ENCODE assay signal across 8 cellular contexts in the genomic region with DNA sequence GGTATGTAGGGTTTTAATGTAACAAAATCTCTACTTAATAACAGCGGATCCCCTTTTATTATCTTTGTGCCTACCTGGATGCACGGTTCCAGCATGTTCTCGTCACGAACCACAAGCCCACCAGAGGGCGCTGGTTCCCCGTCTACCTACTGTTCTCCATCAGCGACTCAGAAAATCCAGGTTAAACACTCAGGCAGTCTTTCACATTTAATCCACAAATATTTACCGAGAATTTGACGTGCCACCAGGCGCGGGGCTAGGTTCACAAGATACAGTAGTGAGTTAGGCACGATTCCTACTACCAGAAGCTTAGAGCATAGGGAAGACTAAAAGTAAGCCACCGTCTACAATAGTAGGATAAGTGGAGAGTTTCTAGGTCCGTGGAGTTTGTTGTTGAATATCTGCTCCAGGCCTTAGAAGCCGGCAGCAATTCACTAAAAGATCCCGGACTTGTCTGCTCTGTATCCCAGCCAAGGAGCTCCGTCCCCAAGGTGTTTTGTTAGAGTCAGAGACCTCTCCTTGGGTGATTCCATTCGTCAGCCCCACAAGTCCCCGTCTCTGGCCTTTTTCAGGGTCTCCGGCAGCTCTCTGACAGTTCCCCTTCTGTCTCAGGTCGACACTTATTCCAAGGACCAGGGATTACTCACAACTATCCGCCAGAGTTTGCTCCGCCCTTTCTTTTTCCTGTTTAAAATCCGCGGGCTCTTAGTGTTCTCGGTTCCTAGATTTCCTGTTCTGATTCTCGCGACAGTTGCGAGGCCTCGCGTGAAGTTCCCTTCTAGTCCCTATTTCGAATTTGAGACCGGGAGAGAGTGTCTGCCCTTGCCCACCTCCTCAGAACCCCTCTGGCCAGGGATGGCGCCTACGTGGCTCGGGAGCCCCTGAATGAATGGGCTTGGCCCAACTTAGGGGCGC. TPM values are rescaled to one million over a fixed set of nuclear protein-coding genes. Genes with fewer than 3 reads are reported as not detected.
DNase-seq lines count a peak whose midpoint lies in the region; TF ChIP-seq lines count a peak whose summit lies in the region.

No MANE protein-coding gene starts in this region.

- H3K9me3 Mint-ChIP-seq in activated T-helper 2 cell treated with anti-CD3 and anti-CD28 coated beads, Interferon-gamma antibody, Interleukin-2, Interleukin-4, amounts not matched to agents 10 μg/mL and 5 μg/mL and 100 μg/mL, durations not matched to agents 14 hours and 24 hours and 36 hours = no peaks in the 10 kb centered on the region
- H3K9me3 Mint-ChIP-seq in neural progenitor cell = no peaks in the 10 kb centered on the region

- peaks cover 43% of the 10 kb centered on the region for H3K27me3 ChIP-seq in neural progenitor cell
- H3K27me3 ChIP-seq in stomach = peaks cover 0 to 31% (median 4%) of the 10 kb centered on the region in 3 donors

- no peak overlapping the region for H3K27ac ChIP-seq in neural progenitor cell
- H3K27ac ChIP-seq in stomach = peak overlapping the region; percentile 93 to 100 (median 98)

- H3K4me3 ChIP-seq in fibroblast of villous mesenchyme (ENCODE audit: low read depth, low read length) (peak overlapping the region; percentile 100), neural progenitor cell (peak overlapping the region; percentile 85), stomach (peak overlapping the region; percentile 63 to 67 (median 65))

- peak overlapping the region; percentile 95 for H3K4me3 Mint-ChIP-seq in activated T-helper 2 cell treated with anti-CD3 and anti-CD28 coated beads, Interferon-gamma antibody, Interleukin-2, Interleukin-4, amounts not matched to agents 10 μg/mL and 5 μg/mL and 100 μg/mL, durations not matched to agents 14 hours and 24 hours and 36 hours (ENCODE audit: low read depth)
- peak overlapping the region; percentile 96 for H3K4me3 Mint-ChIP-seq in neural progenitor cell

- peaks cover 36% of the 10 kb centered on the region for H3F3A ChIP-seq in neural progenitor cell (ENCODE audit: low read depth)

- TF ChIP-seq EP300 in stomach (IDR thresholded peaks at IDR 0.05) = no peak

- WGBS in stomach, 5 donors = 0 to 1% (median 0%) methylated on average over 36 to 37 of the region's 37 CpGs

- H3K79me2 ChIP-seq in neural progenitor cell (ENCODE audit: low read depth) = peaks cover 23% of the 10 kb centered on the region

- H4K20me1 ChIP-seq in neural progenitor cell (ENCODE audit: low read depth) = peaks cover 64% of the 10 kb centered on the region

- H3K36me3 ChIP-seq in neural progenitor cell (no peaks in the 10 kb centered on the region), stomach (no peaks in the 10 kb centered on the region)

- peaks cover 23% of the 10 kb centered on the region for H3K27me3 Mint-ChIP-seq in activated T-helper 2 cell treated with anti-CD3 and anti-CD28 coated beads, Interferon-gamma antibody, Interleukin-2, Interleukin-4, amounts not matched to agents 10 μg/mL and 5 μg/mL and 100 μg/mL, durations not matched to agents 14 hours and 24 hours and 36 hours (ENCODE audit: low read depth)
- peaks cover 21% of the 10 kb centered on the region for H3K27me3 Mint-ChIP-seq in neural progenitor cell (ENCODE audit: insufficient read depth, low read depth)

- H3K4me1 Mint-ChIP-seq in activated T-helper 2 cell treated with anti-CD3 and anti-CD28 coated beads, Interferon-gamma antibody, Interleukin-2, Interleukin-4, amounts not matched to agents 10 μg/mL and 5 μg/mL and 100 μg/mL, durations not matched to agents 14 hours and 24 hours and 36 hours (ENCODE audit: low read depth) = peaks cover 27% of the 10 kb centered on the region
- peaks cover 46% of the 10 kb centered on the region for H3K4me1 Mint-ChIP-seq in neural progenitor cell

- peak overlapping the region; percentile 88 for H3K4me2 ChIP-seq in neural progenitor cell

- no peaks in the 10 kb centered on the region for H3K9me3 ChIP-seq in neural progenitor cell (ENCODE audit: low read depth)
- H3K9me3 ChIP-seq in stomach = no peaks in the 10 kb centered on the region

- H3K4me1 ChIP-seq in neural progenitor cell (peaks cover 28% of the 10 kb centered on the region), stomach (peaks cover 22 to 56% (median 54%) of the 10 kb centered on the region in 4 donors)

- DNase-seq in EH (ENCODE audit: low read depth) (peak; percentile 97), GOT3 (lab: John Stamatoyannopoulos, UW) (peak; percentile 93), RPMI8226 (peak; percentile 90), fibroblast of villous mesenchyme (ENCODE audit: low read depth) (peak; percentile 96), neural progenitor cell (ENCODE audit: low spot score) (peak; percentile 95), stomach (peak; percentile 94)
- peak; percentile 87 for DNase-seq in activated T-helper 2 cell treated with anti-CD3 and anti-CD28 coated beads, Interferon-gamma antibody, Interleukin-2, Interleukin-4, amounts not matched to agents 10 μg/mL and 5 μg/mL and 100 μg/mL, durations not matched to agents 14 hours and 24 hours and 36 hours (ENCODE audit: low spot score)

- intact Hi-C loops in activated T-helper 2 cell treated with anti-CD3 and anti-CD28 coated beads, Interferon-gamma antibody, Interleukin-2, Interleukin-4, amounts not matched to agents 10 μg/mL and 5 μg/mL and 100 μg/mL, durations not matched to agents 14 hours and 24 hours and 36 hours (cut with micrococcal nuclease) = loop anchor here (1.0 to 10.0 kb wide), 7 partner anchors 8 to 1628 kb away; partner anchors contain the start of genes BTRC, GOT1, PDZD7 and SFXN3
- intact Hi-C loops in stomach (cut with DNase I; ENCODE audit: low total_unique reads) = no loop called here

- peak overlapping the region; percentile 97 for H2AFZ ChIP-seq in neural progenitor cell (replicated peaks)

- TF ChIP-seq CTCF in LNCAP (IDR thresholded peaks at IDR 0.05) (peak; percentile 73), fibroblast of villous mesenchyme (IDR thresholded peaks at IDR 0.05; ENCODE audit: insufficient read depth, low read depth, low read length) (peak; percentile 85), neural progenitor cell (IDR thresholded peaks at IDR 0.05) (peak; percentile 97), stomach (IDR thresholded peaks at IDR 0.05) (peak in 5 of 7 experiments; percentile 47 to 91 (median 83))

- peak overlapping the region; percentile 85 for H3K27ac Mint-ChIP-seq in activated T-helper 2 cell treated with anti-CD3 and anti-CD28 coated beads, Interferon-gamma antibody, Interleukin-2, Interleukin-4, amounts not matched to agents 10 μg/mL and 5 μg/mL and 100 μg/mL, durations not matched to agents 14 hours and 24 hours and 36 hours
- H3K27ac Mint-ChIP-seq in neural progenitor cell = peak overlapping the region; percentile 96

- TF ChIP-seq POLR2A in stomach (IDR thresholded peaks at IDR 0.05) = no peak

- H3K36me3 Mint-ChIP-seq in activated T-helper 2 cell treated with anti-CD3 and anti-CD28 coated beads, Interferon-gamma antibody, Interleukin-2, Interleukin-4, amounts not matched to agents 10 μg/mL and 5 μg/mL and 100 μg/mL, durations not matched to agents 14 hours and 24 hours and 36 hours (ENCODE audit: low read depth) = peaks cover 4% of the 10 kb centered on the region
- peaks cover 1% of the 10 kb centered on the region for H3K36me3 Mint-ChIP-seq in neural progenitor cell

- H3K9ac ChIP-seq in neural progenitor cell = peak overlapping the region; percentile 69

RNA-seq across cellular contexts. Expression of gene KAZALD1, which starts 1.5 kb away (rescaled TPM):
- 0.55 and 0.67 TPM in 2 replicates for total RNA-seq in activated T-helper 2 cell treated with anti-CD3 and anti-CD28 coated beads, Interferon-gamma antibody, Interleukin-2, Interleukin-4, amounts not matched to agents 10 μg/mL and 5 μg/mL and 100 μg/mL, durations not matched to agents 14 hours and 24 hours and 36 hours
- total RNA-seq in fibroblast of villous mesenchyme = 9.1 and 9.3 TPM in 2 replicates
- total RNA-seq in neural progenitor cell (ENCODE audit: low replicate concordance) = 0.77 and 1.8 TPM in 2 replicates
- 10 to 100 TPM in 2 of 5 donors, 1 to 10 TPM in 2, not detected in 1; 2.2 to 35.5 (median 14.8) TPM for total RNA-seq in stomach
- polyA plus RNA-seq in stomach = 10 to 100 TPM; 12.0 to 32.8 (median 12.0) TPM

RNA-seq across cellular contexts. Expression of gene SFXN3, which starts 29.3 kb away (rescaled TPM):
- total RNA-seq in activated T-helper 2 cell treated with anti-CD3 and anti-CD28 coated beads, Interferon-gamma antibody, Interleukin-2, Interleukin-4, amounts not matched to agents 10 μg/mL and 5 μg/mL and 100 μg/mL, durations not matched to agents 14 hours and 24 hours and 36 hours = 41.3 and 44.3 TPM in 2 replicates
- 81.6 and 97.0 TPM in 2 replicates for total RNA-seq in fibroblast of villous mesenchyme
- total RNA-seq in neural progenitor cell (ENCODE audit: low replicate concordance) = 0.09 TPM in 1 of 2 replicates, not detected in the other
- total RNA-seq in stomach = 10 to 100 TPM in 4 of 5 donors, 1 to 10 TPM in 1; 9.9 to 60.4 (median 37.9) TPM
- 10 to 100 TPM; 11.1 to 20.7 (median 20.5) TPM for polyA plus RNA-seq in stomach

RNA-seq across cellular contexts. Expression of gene PDZD7, which starts 29.4 kb away (rescaled TPM):
- 0.53 and 0.64 TPM in 2 replicates for total RNA-seq in activated T-helper 2 cell treated with anti-CD3 and anti-CD28 coated beads, Interferon-gamma antibody, Interleukin-2, Interleukin-4, amounts not matched to agents 10 μg/mL and 5 μg/mL and 100 μg/mL, durations not matched to agents 14 hours and 24 hours and 36 hours
- 1.7 and 1.9 TPM in 2 replicates for total RNA-seq in fibroblast of villous mesenchyme
- total RNA-seq in neural progenitor cell (ENCODE audit: low replicate concordance) = 0.25 TPM in 1 of 2 replicates, not detected in the other
- 1 to 10 TPM in 1 of 5 donors, not detected in 4; 2.4 TPM for total RNA-seq in stomach
- under 1 TPM; 0.20 to 0.76 (median 0.75) TPM for polyA plus RNA-seq in stomach
